In the genomic region with DNA sequence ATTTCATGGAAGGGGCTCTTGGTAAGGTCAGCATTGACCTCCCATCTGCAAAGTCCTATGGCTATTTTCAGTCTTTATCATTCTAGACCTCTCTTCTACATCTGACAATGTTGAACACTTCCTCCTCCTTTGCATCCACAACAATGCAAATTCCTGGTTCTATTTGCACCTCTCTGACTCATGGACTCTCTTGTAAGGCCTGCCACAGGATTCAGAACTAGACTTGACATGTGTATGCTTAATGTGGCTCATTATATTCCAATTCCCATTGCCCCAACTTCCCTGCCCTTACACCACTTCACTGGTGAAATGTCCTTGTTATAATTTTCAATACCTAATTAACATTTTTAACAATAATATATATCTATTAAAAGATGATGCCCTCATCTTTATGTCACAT, we compare ENCODE assay signal across 22 cellular contexts.
"Had no signal": no experiment of that assay in that cellular context is flagged by ENCODE, and none has a peak within 500 bp of the region (broad histone marks: within the 10 kb centered on the region; RNA-seq: fewer than 3 reads in every experiment).

No MANE protein-coding gene starts in this region.

- H3K4me1 ChIP-seq: colonic mucosa, esophagus muscularis mucosa, right lobe of liver, spleen, tibial artery, upper lobe of left lung, vagina had no signal

- H3K9me3 ChIP-seq: colonic mucosa, esophagus muscularis mucosa, ovary, right lobe of liver, spleen, tibial artery, upper lobe of left lung, vagina had no signal

- ATAC-seq: left colon; left ventricle myocardium superior; naive thymus-derived CD4-positive, alpha-beta T cell; right lobe of liver; stimulated activated memory B cell treated with anti-CD40 and anti-IgM and Interleukin-4, amounts not matched to agents 10 μg/mL and 1 μg/mL and 100 μg/mL, for 72 hours had no signal

- FAIRE-seq: keratinocyte had no signal

- H3K4me1 Mint-ChIP-seq: immature natural killer cell; naive thymus-derived CD4-positive, alpha-beta T cell; nephron progenitor cell; stimulated activated memory B cell treated with anti-CD40 and anti-IgM and Interleukin-4, amounts not matched to agents 10 μg/mL and 1 μg/mL and 100 μg/mL, for 72 hours had no signal

- H3K27ac ChIP-seq: colonic mucosa, esophagus muscularis mucosa, ovary, right lobe of liver, spleen, tibial artery, upper lobe of left lung, vagina had no signal

- H3K9me3 Mint-ChIP-seq: immature natural killer cell; stimulated activated naive CD8-positive, alpha-beta T cell treated with anti-CD3 and anti-CD28 coated beads, Interleukin-15, Interleukin-2, amounts not matched to agents 100 ng/mL and 50 ng/mL, for 24 hours had no signal

- H3K4me3 Mint-ChIP-seq: immature natural killer cell; naive thymus-derived CD4-positive, alpha-beta T cell; nephron progenitor cell; stimulated activated memory B cell treated with anti-CD40 and anti-IgM and Interleukin-4, amounts not matched to agents 10 μg/mL and 1 μg/mL and 100 μg/mL, for 72 hours; stimulated activated naive CD8-positive, alpha-beta T cell treated with anti-CD3 and anti-CD28 coated beads, Interleukin-15, Interleukin-2, amounts not matched to agents 100 ng/mL and 50 ng/mL, for 24 hours had no signal

- H3K27me3 ChIP-seq: colonic mucosa, esophagus muscularis mucosa, ovary, right lobe of liver, spleen, tibial artery, upper lobe of left lung, vagina had no signal

- H3K36me3 ChIP-seq: colonic mucosa, esophagus muscularis mucosa, ovary, right lobe of liver, spleen, tibial artery, upper lobe of left lung, vagina had no signal

- H3K27me3 Mint-ChIP-seq: stimulated activated memory B cell treated with anti-CD40 and anti-IgM and Interleukin-4, amounts not matched to agents 10 μg/mL and 1 μg/mL and 100 μg/mL, for 72 hours; stimulated activated naive CD8-positive, alpha-beta T cell treated with anti-CD3 and anti-CD28 coated beads, Interleukin-15, Interleukin-2, amounts not matched to agents 100 ng/mL and 50 ng/mL, for 24 hours had no signal

- H3K27ac Mint-ChIP-seq: immature natural killer cell; naive thymus-derived CD4-positive, alpha-beta T cell; nephron progenitor cell; stimulated activated memory B cell treated with anti-CD40 and anti-IgM and Interleukin-4, amounts not matched to agents 10 μg/mL and 1 μg/mL and 100 μg/mL, for 72 hours; stimulated activated naive CD8-positive, alpha-beta T cell treated with anti-CD3 and anti-CD28 coated beads, Interleukin-15, Interleukin-2, amounts not matched to agents 100 ng/mL and 50 ng/mL, for 24 hours had no signal

- H3K4me3 ChIP-seq: colonic mucosa, esophagus muscularis mucosa, lung, ovary, right lobe of liver, spleen, tibial artery, upper lobe of left lung, vagina had no signal

- DNase-seq: colonic mucosa; dermis blood vessel endothelial cell; immature natural killer cell; left colon; left ventricle myocardium superior; mesendoderm; naive thymus-derived CD4-positive, alpha-beta T cell; nephron progenitor cell; ovary; right lobe of liver; spleen; stimulated activated CD4-positive, alpha-beta T cell treated with anti-CD3 and anti-CD28 coated beads, Interleukin-15, amount 100 ng/mL, for 24 hours; stimulated activated CD4-positive, alpha-beta T cell treated with anti-CD3 and anti-CD28 coated beads, Interleukin-1b, Interleukin-23, amount 100 ng/mL, for 48 hours; stimulated activated CD4-positive, alpha-beta T cell treated with anti-CD3 and anti-CD28 coated beads, Interleukin-4, amount 100 ng/mL, for 24 hours; tibial artery; upper lobe of left lung had no signal

- H3K36me3 Mint-ChIP-seq: immature natural killer cell; naive thymus-derived CD4-positive, alpha-beta T cell; stimulated activated memory B cell treated with anti-CD40 and anti-IgM and Interleukin-4, amounts not matched to agents 10 μg/mL and 1 μg/mL and 100 μg/mL, for 72 hours had no signal
